In genomic region chr21:17512245-17513213, GRCh38 we compare ENCODE assay signal across 1 cellular context.
TF ChIP-seq lines count a peak whose summit lies in the region.

Gene CXADR (plus strand): TSS chr21:17513043. CDS start chr21:17513130, 87 bp downstream.

TF ChIP-seq in WTC11, 78 proteins besides CTCF, POLR2A, EP300 and RAD21 (continued from another document):
- TF ChIP-seq MYBL2 (CRISPR knock-in tag; IDR thresholded peaks at IDR 0.05) (0 out of 2 replicates have a peak, but pooled peaks have one; percentile 44), E2F5 (CRISPR knock-in tag; IDR thresholded peaks at IDR 0.05) (peak; percentile 65), GABPB1 (CRISPR knock-in tag; IDR thresholded peaks at IDR 0.05) (peak; percentile 41; the same call in 1 of the 2 replicates), FOXP1 (CRISPR knock-in tag; IDR thresholded peaks at IDR 0.05; ENCODE audit: borderline replicate concordance) (peak; percentile 84), ATF6 (CRISPR knock-in tag; IDR thresholded peaks at IDR 0.05) (no peak), ZBTB21 (CRISPR knock-in tag; IDR thresholded peaks at IDR 0.05; ENCODE audit: borderline replicate concordance) (peak; percentile 21; the same call in 1 of the 2 replicates), NFE2L1 (CRISPR knock-in tag; IDR thresholded peaks at IDR 0.05) (0 out of 2 replicates have a peak, but pooled peaks have one; percentile 45), AFF4 (CRISPR knock-in tag; IDR thresholded peaks at IDR 0.05; ENCODE audit: borderline replicate concordance) (no peak), SMAD3 (CRISPR knock-in tag; IDR thresholded peaks at IDR 0.05; ENCODE audit: borderline replicate concordance) (peak; percentile 66; the same call in 1 of the 2 replicates), ZBTB43 (CRISPR knock-in tag; IDR thresholded peaks at IDR 0.05) (no peak), E2F1 (CRISPR knock-in tag; IDR thresholded peaks at IDR 0.05) (0 out of 2 replicates have a peak, but pooled peaks have one; percentile 47), ZNF425 (CRISPR knock-in tag; conservative IDR thresholded peaks at IDR 0.05) (no peak), IRF2 (CRISPR knock-in tag; IDR thresholded peaks at IDR 0.05; ENCODE audit: borderline replicate concordance, low read depth) (no peak), IRF1 (CRISPR knock-in tag; IDR thresholded peaks at IDR 0.05) (0 out of 2 replicates have a peak, but pooled peaks have one; percentile 42)
